In genomic region chr3:127823590-127823857, GRCh38 we compare ENCODE assay signal across 1 cellular context.
TF ChIP-seq lines count a peak whose summit lies in the region.

No MANE protein-coding gene starts in this region.

TF ChIP-seq in H1, 55 proteins besides CTCF, POLR2A, EP300 and RAD21 (continued from another document):
- TF ChIP-seq CHD7 (IDR thresholded peaks at IDR 0.05; ENCODE audit: insufficient replicate concordance, low read length), result no peak
- TF ChIP-seq PHF8 (conservative IDR thresholded peaks at IDR 0.05; ENCODE audit: low read depth, low read length), result no peak
- no peak for TF ChIP-seq YY1 (IDR thresholded peaks at IDR 0.05; ENCODE audit: low read depth, low read length)
- no peak for TF ChIP-seq FOSL1 (IDR thresholded peaks at IDR 0.05; ENCODE audit: insufficient read depth, low read depth, low read length)
- TF ChIP-seq SIX5 (IDR thresholded peaks at IDR 0.05; ENCODE audit: low read depth, low read length), result no peak
- TF ChIP-seq SP4 (IDR thresholded peaks at IDR 0.05; ENCODE audit: low read length), result no peak
TF ChIP-seq in H1: peak in this region for 0.
